ENCODE assay signal across 2 cellular contexts in the genomic region with DNA sequence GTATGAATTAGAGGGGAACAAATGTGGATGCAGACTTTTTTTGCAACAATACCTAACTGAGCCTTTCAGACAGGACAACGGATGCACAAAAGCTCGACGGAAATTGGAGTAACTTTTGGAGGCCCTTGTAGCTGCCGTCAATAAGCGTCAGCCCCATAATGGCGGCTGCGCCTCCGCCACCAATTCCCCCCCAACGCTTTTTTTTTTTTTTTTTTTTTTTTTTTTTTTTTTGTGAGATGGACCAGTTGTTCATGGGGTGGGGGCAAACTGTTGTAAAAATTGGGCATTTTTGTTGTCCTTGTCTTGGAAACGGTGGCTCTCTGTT.
TF ChIP-seq lines count a peak whose summit lies in the region.

No MANE protein-coding gene starts in this region.

TF ChIP-seq in neural cell, 6 proteins besides CTCF, POLR2A, EP300 and RAD21:
- TF ChIP-seq POLR2AphosphoS5 (IDR thresholded peaks at IDR 0.05) (no peak), SMC3 (conservative IDR thresholded peaks at IDR 0.05; ENCODE audit: poor library complexity) (no peak), MXI1 (conservative IDR thresholded peaks at IDR 0.05; ENCODE audit: poor library complexity, severe bottlenecking) (no peak), TAF1 (IDR thresholded peaks at IDR 0.05; ENCODE audit: low read depth) (no peak), EZH2 (IDR thresholded peaks at IDR 0.05; ENCODE audit: borderline replicate concordance, insufficient read depth, low read length, poor library complexity, severe bottlenecking) (no peak)
- TF ChIP-seq, protein P1, sequence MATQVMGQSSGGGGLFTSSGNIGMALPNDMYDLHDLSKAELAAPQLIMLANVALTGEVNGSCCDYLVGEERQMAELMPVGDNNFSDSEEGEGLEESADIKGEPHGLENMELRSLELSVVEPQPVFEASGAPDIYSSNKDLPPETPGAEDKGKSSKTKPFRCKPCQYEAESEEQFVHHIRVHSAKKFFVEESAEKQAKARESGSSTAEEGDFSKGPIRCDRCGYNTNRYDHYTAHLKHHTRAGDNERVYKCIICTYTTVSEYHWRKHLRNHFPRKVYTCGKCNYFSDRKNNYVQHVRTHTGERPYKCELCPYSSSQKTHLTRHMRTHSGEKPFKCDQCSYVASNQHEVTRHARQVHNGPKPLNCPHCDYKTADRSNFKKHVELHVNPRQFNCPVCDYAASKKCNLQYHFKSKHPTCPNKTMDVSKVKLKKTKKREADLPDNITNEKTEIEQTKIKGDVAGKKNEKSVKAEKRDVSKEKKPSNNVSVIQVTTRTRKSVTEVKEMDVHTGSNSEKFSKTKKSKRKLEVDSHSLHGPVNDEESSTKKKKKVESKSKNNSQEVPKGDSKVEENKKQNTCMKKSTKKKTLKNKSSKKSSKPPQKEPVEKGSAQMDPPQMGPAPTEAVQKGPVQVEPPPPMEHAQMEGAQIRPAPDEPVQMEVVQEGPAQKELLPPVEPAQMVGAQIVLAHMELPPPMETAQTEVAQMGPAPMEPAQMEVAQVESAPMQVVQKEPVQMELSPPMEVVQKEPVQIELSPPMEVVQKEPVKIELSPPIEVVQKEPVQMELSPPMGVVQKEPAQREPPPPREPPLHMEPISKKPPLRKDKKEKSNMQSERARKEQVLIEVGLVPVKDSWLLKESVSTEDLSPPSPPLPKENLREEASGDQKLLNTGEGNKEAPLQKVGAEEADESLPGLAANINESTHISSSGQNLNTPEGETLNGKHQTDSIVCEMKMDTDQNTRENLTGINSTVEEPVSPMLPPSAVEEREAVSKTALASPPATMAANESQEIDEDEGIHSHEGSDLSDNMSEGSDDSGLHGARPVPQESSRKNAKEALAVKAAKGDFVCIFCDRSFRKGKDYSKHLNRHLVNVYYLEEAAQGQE (IDR thresholded peaks at IDR 0.05; ENCODE audit: borderline replicate concordance): no peak
TF ChIP-seq in neural cell: peak in this region for 0.

TF ChIP-seq in SK-N-SH treated with all-trans-retinoic acid at 6 μM for 48 hours, 23 proteins besides CTCF, POLR2A, EP300 and RAD21:
- TF ChIP-seq ZNF8 (CRISPR knock-in tag; IDR thresholded peaks at IDR 0.05): no peak
- TF ChIP-seq OSR1 (CRISPR knock-in tag; IDR thresholded peaks at IDR 0.05): no peak
- no peak for TF ChIP-seq BACH2 (CRISPR knock-in tag; IDR thresholded peaks at IDR 0.05; ENCODE audit: borderline replicate concordance)
- no peak for TF ChIP-seq ISL1 (CRISPR knock-in tag; IDR thresholded peaks at IDR 0.05)
TF ChIP-seq in SK-N-SH treated with all-trans-retinoic acid at 6 μM for 48 hours: peak in this region for 0.
